10 cellular contexts compared by ENCODE assay signal in the genomic region with DNA sequence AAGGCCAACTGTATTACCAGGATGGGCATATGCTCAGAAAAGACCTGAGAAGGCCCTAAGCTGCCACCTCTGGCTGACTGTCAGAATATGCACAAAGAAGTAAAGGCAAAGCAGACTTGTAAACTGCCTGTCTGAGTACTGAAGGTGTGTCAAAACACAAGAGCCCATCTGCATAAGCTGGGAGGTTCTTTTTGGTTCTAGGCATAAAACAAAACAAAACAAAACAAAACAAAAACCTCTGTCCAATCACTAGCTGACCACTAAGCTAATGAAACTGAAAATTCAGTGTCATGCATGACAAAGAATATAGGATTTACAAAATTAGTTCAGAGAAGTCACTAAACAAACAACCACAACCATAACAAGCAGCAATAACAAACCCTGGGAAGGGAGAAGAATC. TPM values are rescaled to one million over a fixed set of nuclear protein-coding genes. Genes with fewer than 3 reads are reported as not detected.
DNase-seq lines count a peak whose midpoint lies in the region; ATAC-seq, FAIRE-seq and TF ChIP-seq lines count a peak whose summit lies in the region.
"Had no signal": no experiment of that assay in that cellular context is flagged by ENCODE, and none has a peak within 500 bp of the region (broad histone marks: within the 10 kb centered on the region; RNA-seq: fewer than 3 reads in every experiment).

No MANE protein-coding gene starts in this region.

- DNase-seq in H4 (ENCODE audit: low spot score): peak; percentile 24
- DNase-seq in left ventricle myocardium superior: no peak
- DNase-seq in RCC 7860 (ENCODE audit: low spot score): no peak
- no peak for DNase-seq in GM20000 (ENCODE audit: low spot score)
- DNase-seq in activated effector memory CD4-positive, alpha-beta T cell treated with anti-CD3 and anti-CD28 coated beads, Interleukin-2, amount 50 U/mL, for 16 hours: no peak
- DNase-seq in EL: no peak
- DNase-seq: posterior cingulate gyrus; stimulated activated CD8-positive, alpha-beta memory T cell treated with anti-CD3 and anti-CD28 coated beads, Interleukin-4, amount 100 ng/mL, for 48 hours had no signal

- ATAC-seq in GM18870 (IDR thresholded peaks at IDR 0.05; ENCODE audit: unreplicated experiment) (peak; percentile 98), left ventricle myocardium superior (peak; percentile 70)

- intact Hi-C loops in left ventricle myocardium superior (cut with micrococcal nuclease): no loop called here

- FAIRE-seq in RCC 7860 (lab: Jason Lieb, UNC): no peak

- H3K27ac ChIP-seq in HUES48 (ENCODE audit: low read depth, low read length): peak overlapping the region; percentile 15

- no peak for TF ChIP-seq CTCF in GM20000 (IDR thresholded peaks at IDR 0.05; ENCODE audit: extremely low read depth, missing control alignments)

- H3K4me1 ChIP-seq in HUES48 (ENCODE audit: control insufficient read depth, insufficient read depth, low read length): peaks cover 15% of the 10 kb centered on the region

- H3K9me3 ChIP-seq in HUES48 (ENCODE audit: control insufficient read depth, insufficient read depth, low read length): no peaks in the 10 kb centered on the region

- H3K9ac ChIP-seq in HUES48 (ENCODE audit: low read depth, low read length): no peak overlapping the region

- no peak overlapping the region for H3K4me3 ChIP-seq in HUES48 (ENCODE audit: low read depth, low read length)

- H3K36me3 ChIP-seq in HUES48 (ENCODE audit: control insufficient read depth, insufficient read depth, low read length): no peaks in the 10 kb centered on the region

- no peaks in the 10 kb centered on the region for H3K27me3 ChIP-seq in HUES48 (ENCODE audit: control insufficient read depth, insufficient read depth, low read length)

RNA-seq across cellular contexts. Expression of a gene that starts 20.6 kb away (rescaled TPM):
- total RNA-seq in H4 (2014; rRNA removed; shearing (Covaris generic)): 4.4 and 8.6 TPM in 2 replicates
- total RNA-seq in left ventricle myocardium superior: 107 TPM

RNA-seq across cellular contexts. Expression of a gene that starts 27.8 kb away (rescaled TPM):
- not detected in 2 replicates for total RNA-seq in H4 (2014; rRNA removed; shearing (Covaris generic))
- not detected for total RNA-seq in left ventricle myocardium superior

Comparison
In these comparisons a context has a peak if more than half of its experiments do, and no peak if none do; other contexts are left out.
1. RNA of a gene that starts 20.6 kb away (total RNA-seq): 107 TPM in left ventricle myocardium superior (single experiment); 4.4 to 8.6 TPM in H4; every median in the first group is over 10 times any median in the second.